1 cellular context compared by ENCODE assay signal in the genomic region with DNA sequence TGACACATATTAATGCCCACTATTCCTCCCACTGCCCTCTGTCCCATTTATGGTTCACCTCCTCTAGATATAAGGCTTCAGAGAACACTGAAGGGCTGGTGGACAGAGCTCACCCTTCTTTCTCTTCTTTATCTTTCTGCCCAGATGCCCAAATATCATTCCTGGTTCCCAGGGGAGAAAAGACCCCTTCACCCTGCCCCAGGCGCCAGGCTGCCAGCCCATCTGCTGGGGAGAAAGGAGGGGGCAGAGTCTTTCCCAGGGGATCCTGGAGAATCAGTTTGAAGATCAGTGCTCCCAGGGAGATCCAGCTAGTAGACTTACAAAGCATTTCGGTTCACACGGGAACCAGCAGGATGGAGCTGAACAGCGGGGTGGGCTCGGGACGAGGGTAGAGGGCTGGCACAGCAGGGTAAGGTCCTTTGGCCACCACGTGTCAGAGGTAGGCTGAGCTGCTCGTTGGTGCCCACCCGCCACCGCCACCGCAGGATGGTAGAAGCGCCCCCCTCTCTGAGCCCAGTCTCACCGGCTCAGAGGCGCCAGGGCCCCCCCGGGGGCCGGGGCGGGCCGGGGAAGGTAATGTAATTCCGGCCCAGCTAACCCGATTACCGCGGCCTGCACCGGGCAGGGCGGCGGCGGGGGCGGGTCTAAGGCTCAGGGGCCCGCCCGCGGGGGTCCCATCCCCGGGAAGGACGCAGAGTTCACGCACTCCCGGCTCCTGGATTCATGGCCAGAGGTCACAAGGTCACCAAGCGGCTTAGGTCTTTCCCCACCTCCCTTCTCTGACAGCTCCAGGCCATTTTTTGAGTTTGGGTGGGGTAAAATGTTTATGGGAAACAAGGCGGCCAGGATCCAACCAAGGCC.
TF ChIP-seq lines count a peak whose summit lies in the region.

No MANE protein-coding gene starts in this region.

TF ChIP-seq in HepG2, 621 proteins besides CTCF, POLR2A, EP300 and RAD21 (continued from another document and continues in another):
- TF ChIP-seq BRF2 (CRISPR knock-in tag; IDR thresholded peaks at IDR 0.05) (no peak), ZNF331 (CRISPR knock-in tag; IDR thresholded peaks at IDR 0.05) (no peak), MTF1 (CRISPR knock-in tag; IDR thresholded peaks at IDR 0.05) (no peak), MXI1 (IDR thresholded peaks at IDR 0.05; ENCODE audit: borderline replicate concordance, low read depth, low read length) (no peak), FOXA1 (IDR thresholded peaks at IDR 0.05) (no peak), FOXA1 (CRISPR knock-in tag; IDR thresholded peaks at IDR 0.05) (no peak), AKAP8 (CRISPR knock-in tag; IDR thresholded peaks at IDR 0.05) (peak; percentile 99), TCF7 (IDR thresholded peaks at IDR 0.05; ENCODE audit: low read depth) (no peak), CC2D1A (CRISPR knock-in tag; IDR thresholded peaks at IDR 0.05) (0 out of 2 replicates have a peak, but pooled peaks have one; percentile 28), ISX (CRISPR knock-in tag; conservative IDR thresholded peaks at IDR 0.05) (no peak), ATAD3A (CRISPR knock-in tag; IDR thresholded peaks at IDR 0.05) (no peak), CBX1 (IDR thresholded peaks at IDR 0.05; ENCODE audit: low read depth) (no peak), POGZ (CRISPR knock-in tag; IDR thresholded peaks at IDR 0.05) (no peak), SCMH1 (CRISPR knock-in tag; IDR thresholded peaks at IDR 0.05; ENCODE audit: borderline replicate concordance) (no peak), ZNF547 (CRISPR knock-in tag; IDR thresholded peaks at IDR 0.05) (no peak), RARG (CRISPR knock-in tag; IDR thresholded peaks at IDR 0.05; ENCODE audit: low read depth) (no peak), MTERF4 (CRISPR knock-in tag; IDR thresholded peaks at IDR 0.05) (0 out of 2 replicates have a peak, but pooled peaks have one; percentile 40), ZGPAT (CRISPR knock-in tag; IDR thresholded peaks at IDR 0.05) (peak; percentile 60; the same call in 1 of the 2 replicates), ZNF589 (CRISPR knock-in tag; conservative IDR thresholded peaks at IDR 0.05) (0 out of 2 replicates have a peak, but pooled peaks have one; percentile 29), KLF6 (CRISPR knock-in tag; IDR thresholded peaks at IDR 0.05) (no peak), NR2F6 (IDR thresholded peaks at IDR 0.05) (peak; percentile 91), NR2F6 (CRISPR knock-in tag; IDR thresholded peaks at IDR 0.05) (peak; percentile 90), ZSCAN9 (CRISPR knock-in tag; IDR thresholded peaks at IDR 0.05; ENCODE audit: borderline replicate concordance) (no peak), ZMAT3 (CRISPR knock-in tag; conservative IDR thresholded peaks at IDR 0.05) (0 out of 2 replicates have a peak, but pooled peaks have one; percentile 67), SNRNP70 (IDR thresholded peaks at IDR 0.05; ENCODE audit: low read depth, low read length) (no peak), POLR2G (IDR thresholded peaks at IDR 0.05; ENCODE audit: low read depth, low read length) (peak; percentile 67), ZMYM4 (CRISPR knock-in tag; IDR thresholded peaks at IDR 0.05) (no peak), TCF12 (IDR thresholded peaks at IDR 0.05) (no peak), TCF12 (CRISPR knock-in tag; IDR thresholded peaks at IDR 0.05) (no peak), ELF1 (CRISPR knock-in tag; IDR thresholded peaks at IDR 0.05) (no peak), ZNF816 (CRISPR knock-in tag; IDR thresholded peaks at IDR 0.05; ENCODE audit: borderline replicate concordance) (no peak), ZKSCAN5 (CRISPR knock-in tag; IDR thresholded peaks at IDR 0.05) (no peak), HDAC1 (CRISPR knock-in tag; IDR thresholded peaks at IDR 0.05) (peak; percentile 31; the same call in 1 of the 2 replicates), ZNF33B (CRISPR knock-in tag; IDR thresholded peaks at IDR 0.05) (peak; percentile 48; the same call in 1 of the 2 replicates), ZBTB7B (CRISPR knock-in tag; IDR thresholded peaks at IDR 0.05) (peak; percentile 90), ZFAT (CRISPR knock-in tag; conservative IDR thresholded peaks at IDR 0.05) (no peak), KDM1A (CRISPR knock-in tag; IDR thresholded peaks at IDR 0.05) (no peak), TBL1XR1 (IDR thresholded peaks at IDR 0.05; ENCODE audit: borderline replicate concordance, low read length, partially characterized antibody) (no peak), ZFP91 (CRISPR knock-in tag; IDR thresholded peaks at IDR 0.05; ENCODE audit: borderline replicate concordance) (peak; percentile 34; the same call in 1 of the 2 replicates), ZNF556 (CRISPR knock-in tag; IDR thresholded peaks at IDR 0.05; ENCODE audit: borderline replicate concordance) (no peak), FOSL2 (CRISPR knock-in tag; IDR thresholded peaks at IDR 0.05) (no peak), SNAI1 (CRISPR knock-in tag; IDR thresholded peaks at IDR 0.05; ENCODE audit: borderline replicate concordance) (no peak), HNRNPLL (IDR thresholded peaks at IDR 0.05; ENCODE audit: low read depth, low read length, poor library complexity, severe bottlenecking) (peak; percentile 37), PAWR (CRISPR knock-in tag; IDR thresholded peaks at IDR 0.05; ENCODE audit: borderline replicate concordance) (no peak)
- TF ChIP-seq, protein P1, sequence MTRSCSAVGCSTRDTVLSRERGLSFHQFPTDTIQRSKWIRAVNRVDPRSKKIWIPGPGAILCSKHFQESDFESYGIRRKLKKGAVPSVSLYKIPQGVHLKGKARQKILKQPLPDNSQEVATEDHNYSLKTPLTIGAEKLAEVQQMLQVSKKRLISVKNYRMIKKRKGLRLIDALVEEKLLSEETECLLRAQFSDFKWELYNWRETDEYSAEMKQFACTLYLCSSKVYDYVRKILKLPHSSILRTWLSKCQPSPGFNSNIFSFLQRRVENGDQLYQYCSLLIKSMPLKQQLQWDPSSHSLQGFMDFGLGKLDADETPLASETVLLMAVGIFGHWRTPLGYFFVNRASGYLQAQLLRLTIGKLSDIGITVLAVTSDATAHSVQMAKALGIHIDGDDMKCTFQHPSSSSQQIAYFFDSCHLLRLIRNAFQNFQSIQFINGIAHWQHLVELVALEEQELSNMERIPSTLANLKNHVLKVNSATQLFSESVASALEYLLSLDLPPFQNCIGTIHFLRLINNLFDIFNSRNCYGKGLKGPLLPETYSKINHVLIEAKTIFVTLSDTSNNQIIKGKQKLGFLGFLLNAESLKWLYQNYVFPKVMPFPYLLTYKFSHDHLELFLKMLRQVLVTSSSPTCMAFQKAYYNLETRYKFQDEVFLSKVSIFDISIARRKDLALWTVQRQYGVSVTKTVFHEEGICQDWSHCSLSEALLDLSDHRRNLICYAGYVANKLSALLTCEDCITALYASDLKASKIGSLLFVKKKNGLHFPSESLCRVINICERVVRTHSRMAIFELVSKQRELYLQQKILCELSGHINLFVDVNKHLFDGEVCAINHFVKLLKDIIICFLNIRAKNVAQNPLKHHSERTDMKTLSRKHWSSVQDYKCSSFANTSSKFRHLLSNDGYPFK (CRISPR knock-in tag; IDR thresholded peaks at IDR 0.05; ENCODE audit: borderline replicate concordance), result no peak
- TF ChIP-seq, protein P2, sequence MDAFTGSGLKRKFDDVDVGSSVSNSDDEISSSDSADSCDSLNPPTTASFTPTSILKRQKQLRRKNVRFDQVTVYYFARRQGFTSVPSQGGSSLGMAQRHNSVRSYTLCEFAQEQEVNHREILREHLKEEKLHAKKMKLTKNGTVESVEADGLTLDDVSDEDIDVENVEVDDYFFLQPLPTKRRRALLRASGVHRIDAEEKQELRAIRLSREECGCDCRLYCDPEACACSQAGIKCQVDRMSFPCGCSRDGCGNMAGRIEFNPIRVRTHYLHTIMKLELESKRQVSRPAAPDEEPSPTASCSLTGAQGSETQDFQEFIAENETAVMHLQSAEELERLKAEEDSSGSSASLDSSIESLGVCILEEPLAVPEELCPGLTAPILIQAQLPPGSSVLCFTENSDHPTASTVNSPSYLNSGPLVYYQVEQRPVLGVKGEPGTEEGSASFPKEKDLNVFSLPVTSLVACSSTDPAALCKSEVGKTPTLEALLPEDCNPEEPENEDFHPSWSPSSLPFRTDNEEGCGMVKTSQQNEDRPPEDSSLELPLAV (CRISPR knock-in tag; conservative IDR thresholded peaks at IDR 0.05; ENCODE audit: low read depth), result no peak
- TF ChIP-seq, protein P3, sequence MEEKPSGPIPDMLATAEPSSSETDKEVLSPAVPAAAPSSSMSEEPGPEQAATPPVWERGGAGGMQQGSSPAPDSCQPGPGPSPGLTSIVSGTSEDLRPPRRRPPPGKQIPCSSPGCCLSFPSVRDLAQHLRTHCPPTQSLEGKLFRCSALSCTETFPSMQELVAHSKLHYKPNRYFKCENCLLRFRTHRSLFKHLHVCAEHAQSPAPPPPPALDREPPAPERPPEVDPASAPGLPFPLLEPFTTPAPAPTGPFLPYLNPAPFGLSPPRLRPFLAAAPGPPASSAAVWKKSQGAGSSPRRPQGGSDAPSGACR (CRISPR knock-in tag; IDR thresholded peaks at IDR 0.05), result no peak
- TF ChIP-seq, protein P4, sequence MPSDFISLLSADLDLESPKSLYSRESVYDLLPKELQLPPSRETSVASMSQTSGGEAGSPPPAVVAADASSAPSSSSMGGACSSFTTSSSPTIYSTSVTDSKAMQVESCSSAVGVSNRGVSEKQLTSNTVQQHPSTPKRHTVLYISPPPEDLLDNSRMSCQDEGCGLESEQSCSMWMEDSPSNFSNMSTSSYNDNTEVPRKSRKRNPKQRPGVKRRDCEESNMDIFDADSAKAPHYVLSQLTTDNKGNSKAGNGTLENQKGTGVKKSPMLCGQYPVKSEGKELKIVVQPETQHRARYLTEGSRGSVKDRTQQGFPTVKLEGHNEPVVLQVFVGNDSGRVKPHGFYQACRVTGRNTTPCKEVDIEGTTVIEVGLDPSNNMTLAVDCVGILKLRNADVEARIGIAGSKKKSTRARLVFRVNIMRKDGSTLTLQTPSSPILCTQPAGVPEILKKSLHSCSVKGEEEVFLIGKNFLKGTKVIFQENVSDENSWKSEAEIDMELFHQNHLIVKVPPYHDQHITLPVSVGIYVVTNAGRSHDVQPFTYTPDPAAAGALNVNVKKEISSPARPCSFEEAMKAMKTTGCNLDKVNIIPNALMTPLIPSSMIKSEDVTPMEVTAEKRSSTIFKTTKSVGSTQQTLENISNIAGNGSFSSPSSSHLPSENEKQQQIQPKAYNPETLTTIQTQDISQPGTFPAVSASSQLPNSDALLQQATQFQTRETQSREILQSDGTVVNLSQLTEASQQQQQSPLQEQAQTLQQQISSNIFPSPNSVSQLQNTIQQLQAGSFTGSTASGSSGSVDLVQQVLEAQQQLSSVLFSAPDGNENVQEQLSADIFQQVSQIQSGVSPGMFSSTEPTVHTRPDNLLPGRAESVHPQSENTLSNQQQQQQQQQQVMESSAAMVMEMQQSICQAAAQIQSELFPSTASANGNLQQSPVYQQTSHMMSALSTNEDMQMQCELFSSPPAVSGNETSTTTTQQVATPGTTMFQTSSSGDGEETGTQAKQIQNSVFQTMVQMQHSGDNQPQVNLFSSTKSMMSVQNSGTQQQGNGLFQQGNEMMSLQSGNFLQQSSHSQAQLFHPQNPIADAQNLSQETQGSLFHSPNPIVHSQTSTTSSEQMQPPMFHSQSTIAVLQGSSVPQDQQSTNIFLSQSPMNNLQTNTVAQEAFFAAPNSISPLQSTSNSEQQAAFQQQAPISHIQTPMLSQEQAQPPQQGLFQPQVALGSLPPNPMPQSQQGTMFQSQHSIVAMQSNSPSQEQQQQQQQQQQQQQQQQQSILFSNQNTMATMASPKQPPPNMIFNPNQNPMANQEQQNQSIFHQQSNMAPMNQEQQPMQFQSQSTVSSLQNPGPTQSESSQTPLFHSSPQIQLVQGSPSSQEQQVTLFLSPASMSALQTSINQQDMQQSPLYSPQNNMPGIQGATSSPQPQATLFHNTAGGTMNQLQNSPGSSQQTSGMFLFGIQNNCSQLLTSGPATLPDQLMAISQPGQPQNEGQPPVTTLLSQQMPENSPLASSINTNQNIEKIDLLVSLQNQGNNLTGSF (CRISPR knock-in tag; IDR thresholded peaks at IDR 0.05), result no peak
- TF ChIP-seq, protein P5, sequence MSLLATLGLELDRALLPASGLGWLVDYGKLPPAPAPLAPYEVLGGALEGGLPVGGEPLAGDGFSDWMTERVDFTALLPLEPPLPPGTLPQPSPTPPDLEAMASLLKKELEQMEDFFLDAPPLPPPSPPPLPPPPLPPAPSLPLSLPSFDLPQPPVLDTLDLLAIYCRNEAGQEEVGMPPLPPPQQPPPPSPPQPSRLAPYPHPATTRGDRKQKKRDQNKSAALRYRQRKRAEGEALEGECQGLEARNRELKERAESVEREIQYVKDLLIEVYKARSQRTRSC (CRISPR knock-in tag; IDR thresholded peaks at IDR 0.05; ENCODE audit: low read depth), result no peak
